Comparison of ENCODE assay signal across 19 cellular contexts in the genomic region with DNA sequence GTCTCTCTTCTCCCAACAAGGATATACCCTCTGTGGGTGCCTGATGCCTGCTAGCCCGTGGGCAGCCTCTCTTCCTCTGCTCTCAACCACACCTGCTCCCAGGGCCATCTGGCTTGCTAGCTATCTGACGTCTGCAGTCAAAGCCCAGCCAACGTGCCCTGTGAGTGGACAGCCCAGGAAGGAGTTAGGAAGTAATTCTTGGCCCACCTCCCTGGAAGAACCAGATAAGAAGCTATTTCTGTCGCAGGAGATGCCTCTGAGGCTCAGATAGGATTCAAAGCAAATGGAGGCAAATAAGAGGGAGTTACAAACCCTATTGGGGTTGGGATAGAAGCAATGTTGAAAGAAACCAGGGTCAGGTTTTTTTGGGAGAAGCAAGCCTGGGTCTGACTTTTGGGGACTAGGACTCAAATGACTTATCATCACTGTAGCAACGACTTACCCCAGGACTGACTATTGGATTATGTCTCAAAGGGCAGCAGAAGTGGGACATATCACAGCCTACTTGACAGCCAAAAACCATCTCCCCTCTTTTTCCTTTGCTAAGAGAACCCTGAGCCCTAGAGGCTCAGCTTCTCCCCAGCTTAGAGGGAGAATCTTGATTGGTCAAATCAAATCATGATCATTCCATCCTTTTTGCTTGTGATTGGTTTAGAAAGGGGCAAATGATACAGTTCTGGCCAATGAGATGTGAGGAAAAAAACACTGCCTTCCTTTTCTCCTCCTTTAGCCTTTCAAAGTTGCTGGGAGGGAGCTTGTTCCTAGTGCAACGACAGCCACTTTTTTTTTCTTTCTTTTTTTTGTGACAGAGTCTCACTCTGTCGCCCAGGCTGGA. TPM values are rescaled to one million over a fixed set of nuclear protein-coding genes. Genes with fewer than 3 reads are reported as not detected.
A peak's percentile ranks its signal among the peaks of the same experiment; 100 is the strongest.
DNase-seq lines count a peak whose midpoint lies in the region; ATAC-seq and TF ChIP-seq lines count a peak whose summit lies in the region.
"Had no signal": no experiment of that assay in that cellular context is flagged by ENCODE, and none has a peak within 500 bp of the region (broad histone marks: within the 10 kb centered on the region; RNA-seq: fewer than 3 reads in every experiment).

No MANE protein-coding gene starts in this region.

- no peaks in the 10 kb centered on the region for H3K27me3 ChIP-seq in hepatocyte

- no peaks in the 10 kb centered on the region for H3K9me2 ChIP-seq in hepatocyte (replicated peaks; ENCODE audit: insufficient read depth)

- H3K36me3 Mint-ChIP-seq in activated T-helper 17 cell treated with anti-CD3 and anti-CD28 coated beads, Interleukin-2, amount 50 U/mL, for 72 hours (ENCODE audit: low read depth), result no peaks in the 10 kb centered on the region
- H3K36me3 Mint-ChIP-seq: CD4-positive, CD25-positive, alpha-beta regulatory T cell had no signal

- H2AFZ ChIP-seq in hepatocyte, result no peak overlapping the region
- H2AFZ ChIP-seq: GM23338 had no signal

- H3K27me3 Mint-ChIP-seq in activated T-helper 17 cell treated with anti-CD3 and anti-CD28 coated beads, Interleukin-2, amount 50 U/mL, for 72 hours, result no peaks in the 10 kb centered on the region
- H3K27me3 Mint-ChIP-seq: activated B cell treated with CpG ODN at 0.5 μM for 24 hours; CD4-positive, CD25-positive, alpha-beta regulatory T cell; T-cell had no signal

- H3K79me2 ChIP-seq in hepatocyte, result no peaks in the 10 kb centered on the region

- no peaks in the 10 kb centered on the region for H3K4me1 Mint-ChIP-seq in activated T-helper 17 cell treated with anti-CD3 and anti-CD28 coated beads, Interleukin-2, amount 50 U/mL, for 72 hours
- H3K4me1 Mint-ChIP-seq: activated B cell treated with CpG ODN at 0.5 μM for 24 hours, GM23338, T-cell had no signal

- 73% methylated on average over 7 of the region's 7 CpGs for WGBS in hepatocyte (ENCODE audit: low lambda C conversion rate, missing lambda C conversion rate)

- no peak overlapping the region for H3K27ac ChIP-seq in hepatocyte
- H3K27ac ChIP-seq: 22Rv1 had no signal

- ATAC-seq in activated T-helper 17 cell treated with anti-CD3 and anti-CD28 coated beads, Interleukin-2, amount 50 U/mL, for 72 hours (replicated peaks), result no peak
- ATAC-seq: GM23338, mucosa of descending colon, T-cell had no signal

- no peaks in the 10 kb centered on the region for H3K9me3 ChIP-seq in hepatocyte (ENCODE audit: low read depth)
- H3K9me3 ChIP-seq: mucosa of descending colon had no signal

- H3K4me3 Mint-ChIP-seq in activated T-helper 17 cell treated with anti-CD3 and anti-CD28 coated beads, Interleukin-2, amount 50 U/mL, for 72 hours, result no peak overlapping the region
- H3K4me3 Mint-ChIP-seq: activated B cell treated with CpG ODN at 0.5 μM for 24 hours; CD4-positive, CD25-positive, alpha-beta regulatory T cell; GM23338; T-cell had no signal

- H3K4me1 ChIP-seq in hepatocyte (ENCODE audit: insufficient read depth), result peaks cover 10% of the 10 kb centered on the region

- no peaks in the 10 kb centered on the region for H3K36me3 ChIP-seq in hepatocyte (replicated peaks; ENCODE audit: insufficient read depth, low read depth)

- no peaks in the 10 kb centered on the region for H4K20me1 ChIP-seq in hepatocyte (ENCODE audit: insufficient read depth, poor library complexity, severe bottlenecking)

- no peak overlapping the region for H3K27ac Mint-ChIP-seq in activated T-helper 17 cell treated with anti-CD3 and anti-CD28 coated beads, Interleukin-2, amount 50 U/mL, for 72 hours
- H3K27ac Mint-ChIP-seq: activated B cell treated with CpG ODN at 0.5 μM for 24 hours; CD4-positive, CD25-positive, alpha-beta regulatory T cell; GM23338; T-cell had no signal

- no peak overlapping the region for H3K4me3 ChIP-seq in choroid plexus epithelial cell (ENCODE audit: low read depth, low read length)
- H3K4me3 ChIP-seq in hepatocyte, result no peak overlapping the region
- H3K4me3 ChIP-seq: GM23338, mucosa of descending colon had no signal

- TF ChIP-seq CTCF in choroid plexus epithelial cell (conservative IDR thresholded peaks at IDR 0.05; ENCODE audit: low read depth, low read length), result no peak
- TF ChIP-seq CTCF in hepatocyte (IDR thresholded peaks at IDR 0.05; ENCODE audit: poor library complexity), result no peak

- no peak overlapping the region for H3K4me2 ChIP-seq in hepatocyte
- H3K4me2 ChIP-seq: GM23338 had no signal

- H3K9me3 Mint-ChIP-seq in activated T-helper 17 cell treated with anti-CD3 and anti-CD28 coated beads, Interleukin-2, amount 50 U/mL, for 72 hours, result no peaks in the 10 kb centered on the region
- H3K9me3 Mint-ChIP-seq: activated B cell treated with CpG ODN at 0.5 μM for 24 hours; CD4-positive, CD25-positive, alpha-beta regulatory T cell; GM23338; T-cell had no signal

- DNase-seq in NCI-H2171 treated with DMSO at 0.1 percent for 48 hours (lab: John Stamatoyannopoulos, UW) (peak; percentile 35), NCI-H2171 (lab: John Stamatoyannopoulos, UW) (no peak), choroid plexus epithelial cell (ENCODE audit: low read depth) (peak; percentile 64), hepatocyte (ENCODE audit: low spot score) (peak; percentile 50), ureter (ENCODE audit: low spot score) (peak; percentile 67), NCI-H146 (lab: John Stamatoyannopoulos, UW) (no peak), AG20443 (ENCODE audit: low spot score) (no peak)
- DNase-seq: activated B cell treated with CpG ODN at 0.5 μM for 24 hours; activated naive CD4-positive, alpha-beta T cell treated with anti-CD3 and anti-CD28 coated beads, Interleukin-2, amount 50 U/mL, for 16 hours; CD4-positive, CD25-positive, alpha-beta regulatory T cell; KBM-7; kidney glomerular epithelial cell; mucosa of descending colon; NCI-H1105 treated with DMSO at 0.1 percent for 48 hours; NCI-H446 treated with DMSO at 0.1 percent for 48 hours; T-cell had no signal

RNA-seq across cellular contexts. Expression of gene CDK5RAP1, which starts 18.0 kb away (rescaled TPM):
- total RNA-seq in hepatocyte, result 22.4 and 35.6 TPM in 2 replicates
- 52.2 and 63.1 TPM in 2 replicates for polyA plus RNA-seq in hepatocyte
- 24.9 TPM for total RNA-seq in ureter
- total RNA-seq in activated T-helper 17 cell treated with anti-CD3 and anti-CD28 coated beads, Interleukin-2, amount 50 U/mL, for 72 hours, result 10 to 100 TPM; 24.1 to 44.5 TPM

RNA-seq across cellular contexts. Expression of gene SNTA1, which starts 24.2 kb away (rescaled TPM):
- total RNA-seq in hepatocyte, result 24.5 and 28.0 TPM in 2 replicates
- 24.0 and 24.6 TPM in 2 replicates for polyA plus RNA-seq in hepatocyte
- 9.6 TPM for total RNA-seq in ureter
- 1 to 10 TPM; 5.5 to 6.5 TPM for total RNA-seq in activated T-helper 17 cell treated with anti-CD3 and anti-CD28 coated beads, Interleukin-2, amount 50 U/mL, for 72 hours

Comparison
In these comparisons a context has a peak if more than half of its experiments do, and no peak if none do; other contexts are left out.
1. DNase-seq: peak in NCI-H2171 treated with DMSO at 0.1 percent for 48 hours (single experiment), choroid plexus epithelial cell (single experiment), hepatocyte (single experiment) and ureter (single experiment); none in NCI-H2171 (single experiment), NCI-H146 (single experiment) and AG20443 (single experiment).